8 cellular contexts compared by ENCODE assay signal in the genomic region with DNA sequence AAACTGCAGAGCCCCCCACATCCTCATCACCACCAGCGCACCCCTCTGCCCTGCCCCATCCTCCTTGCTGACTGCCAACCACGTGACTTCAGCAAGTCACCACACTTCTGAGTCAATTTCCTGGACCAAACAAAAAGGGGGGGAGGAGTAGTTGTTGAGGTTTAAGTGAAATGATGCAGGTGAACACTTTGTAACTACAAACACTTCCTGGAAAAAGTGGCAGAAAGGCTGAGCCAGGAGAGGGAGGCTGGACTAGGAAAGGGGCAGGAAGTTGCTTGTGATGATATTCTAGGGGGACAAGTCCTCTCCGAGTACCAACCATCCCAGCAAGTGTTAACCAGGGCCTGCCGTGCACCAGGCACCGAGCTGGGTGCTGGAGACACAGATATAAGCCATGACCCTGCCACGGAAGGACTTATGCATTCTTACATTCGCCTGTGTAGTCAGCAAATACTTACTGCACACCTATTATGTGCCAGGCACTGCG.
DNase-seq lines count a peak whose midpoint lies in the region; TF ChIP-seq lines count a peak whose summit lies in the region.

No MANE protein-coding gene starts in this region.

- no peak overlapping the region for H3K4me3 Mint-ChIP-seq in Caco-2 (ENCODE audit: unreplicated experiment)

- peaks cover 4% of the 10 kb centered on the region; the same call in 1 of the 2 replicates for H3K9me3 ChIP-seq in Caco-2

- H3K9me3 Mint-ChIP-seq in Caco-2 (ENCODE audit: unreplicated experiment), result peaks cover 6% of the 10 kb centered on the region

- H3K36me3 Mint-ChIP-seq in Caco-2 (ENCODE audit: insufficient read depth, unreplicated experiment), result no peaks in the 10 kb centered on the region

- intact Hi-C loops in Caco-2 (cut with micrococcal nuclease; ENCODE audit: unreplicated experiment), result no loop called here

- H3K27me3 ChIP-seq in Caco-2 (replicated peaks; ENCODE audit: control insufficient read depth, insufficient read depth, low read length), result no peaks in the 10 kb centered on the region

- no TSS peak for BruUV-seq in Caco-2 (replicated peaks; lab: Mats Ljungman, UMichigan)

- TF ChIP-seq CTCF in GM20000 (IDR thresholded peaks at IDR 0.05; ENCODE audit: extremely low read depth, missing control alignments) (no peak), fibroblast of villous mesenchyme (IDR thresholded peaks at IDR 0.05; ENCODE audit: insufficient read depth, low read depth, low read length) (no peak), Caco-2 (IDR thresholded peaks at IDR 0.05; ENCODE audit: insufficient read depth in 1 of 2, low read depth in 1 of 2, low read length in 1 of 2, severe bottlenecking in 1 of 2, unreplicated experiment in 1 of 2) (no peak)

- DNase-seq in GM20000 (ENCODE audit: low spot score) (peak; percentile 66), NCI-H69 (lab: John Stamatoyannopoulos, UW) (peak; percentile 11), activated T-cell treated with anti-CD3 and anti-CD28 coated beads for 24 hours (ENCODE audit: low read depth) (peak; percentile 55), fibroblast of villous mesenchyme (ENCODE audit: low read depth) (peak; percentile 12), cerebellum (ENCODE audit: low spot score) (no peak), Caco-2 (no peak), hepatic stellate cell (ENCODE audit: low spot score) (no peak)
- DNase-seq in stimulated activated CD4-positive, alpha-beta T cell treated with anti-CD3 and anti-CD28 coated beads, TNF-alpha, amount 100 ng/mL, for 24 hours (ENCODE audit: low read depth in 3 of 3), result peak; percentile 15 to 60 (median 54)

- no peaks in the 10 kb centered on the region for H3K36me3 ChIP-seq in Caco-2 (ENCODE audit: control insufficient read depth, insufficient read depth, low read length)

- no peak overlapping the region for H3K27ac Mint-ChIP-seq in Caco-2 (ENCODE audit: unreplicated experiment)

- H3K4me1 ChIP-seq in Caco-2, result no peaks in the 10 kb centered on the region

- peaks cover 3% of the 10 kb centered on the region for H3K27me3 Mint-ChIP-seq in Caco-2 (ENCODE audit: insufficient read depth, unreplicated experiment)

- H3K4me3 ChIP-seq in fibroblast of villous mesenchyme (ENCODE audit: low read depth, low read length) (no peak overlapping the region), Caco-2 (ENCODE audit: low read depth, low read length) (no peak overlapping the region)

- no peaks in the 10 kb centered on the region for H3K4me1 Mint-ChIP-seq in Caco-2 (ENCODE audit: low read depth, unreplicated experiment)

- POLR2A ChIA-PET in Caco-2 (lab: Charles Lee), result no interaction called here

- CTCF ChIA-PET in Caco-2 (lab: Charles Lee), result no interaction called here

Comparison
In these comparisons a context has a peak if more than half of its experiments do, and no peak if none do; other contexts are left out.
1. DNase-seq: peak in GM20000 (single experiment), NCI-H69 (single experiment), activated T-cell treated with anti-CD3 and anti-CD28 coated beads for 24 hours (single experiment), fibroblast of villous mesenchyme (single experiment) and stimulated activated CD4-positive, alpha-beta T cell treated with anti-CD3 and anti-CD28 coated beads, TNF-alpha, amount 100 ng/mL, for 24 hours (3 of 3); none in cerebellum (single experiment), Caco-2 (0 of 2) and hepatic stellate cell (single experiment).